ENCODE assay signal across 8 cellular contexts in the genomic region with DNA sequence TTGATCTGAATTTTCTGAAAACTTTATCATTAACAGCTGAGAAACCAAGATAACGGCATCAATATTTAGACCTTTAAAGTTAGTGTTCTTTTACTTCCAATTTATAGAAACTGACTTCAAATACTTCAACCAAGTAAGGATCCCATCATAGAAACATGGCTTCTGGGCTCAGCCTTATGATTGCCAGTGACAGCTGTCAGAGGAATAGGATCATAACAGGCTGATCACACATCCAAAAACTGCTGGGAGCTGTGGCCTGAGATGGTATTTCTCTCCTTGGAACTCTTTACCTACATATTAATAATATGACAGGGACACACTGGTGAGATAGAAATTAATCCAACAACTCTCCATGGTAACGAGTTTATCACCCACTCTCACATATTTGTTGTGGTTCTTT.
"Had no signal": no experiment of that assay in that cellular context is flagged by ENCODE, and none has a peak within 500 bp of the region (broad histone marks: within the 10 kb centered on the region; RNA-seq: fewer than 3 reads in every experiment).

No MANE protein-coding gene starts in this region.

- H3K9me3 ChIP-seq: HAP-1 had no signal

- H3K4me1 Mint-ChIP-seq: IgD-negative memory B cell had no signal

- H3K4me3 ChIP-seq: HAP-1 had no signal

- H3K36me3 Mint-ChIP-seq: IgD-negative memory B cell had no signal

- H3K36me3 ChIP-seq: HAP-1 had no signal

- H3K27ac Mint-ChIP-seq: HFFc6, IgD-negative memory B cell had no signal

- DNase-seq: GOT3, H7, HFFc6 had no signal

- H3K4me3 Mint-ChIP-seq: HFFc6, IgD-negative memory B cell had no signal

- H3K27me3 Mint-ChIP-seq: IgD-negative memory B cell had no signal

- H3K4me1 ChIP-seq: HAP-1 had no signal

- H3K27ac ChIP-seq: HL-60 had no signal

- ATAC-seq: HCT116, HepG2 had no signal
